Comparison of ENCODE assay signal across 21 cellular contexts in genomic region chr7:132469264-132469663, GRCh38.
"Had no signal": no experiment of that assay in that cellular context is flagged by ENCODE, and none has a peak within 500 bp of the region (broad histone marks: within the 10 kb centered on the region; RNA-seq: fewer than 3 reads in every experiment).

No MANE protein-coding gene starts in this region.

- H3K27me3 ChIP-seq: esophagus muscularis mucosa, gastrocnemius medialis, upper lobe of right lung had no signal

- ATAC-seq: activated T-cell treated with anti-CD3 and anti-CD28 coated beads, Interleukin-2, amount 50 U/mL, for 72 hours; gastrocnemius medialis; natural killer cell; stimulated activated naive B cell treated with anti-CD40 and anti-IgM and Interleukin-4, amounts not matched to agents 10 μg/mL and 1 μg/mL and 100 μg/mL, for 72 hours; upper lobe of right lung had no signal

- H3K27ac ChIP-seq: esophagus muscularis mucosa, gastrocnemius medialis, left ventricle myocardium inferior, upper lobe of right lung had no signal

- DNase-seq: activated CD4-positive, alpha-beta T cell treated with anti-CD3 and anti-CD28 coated beads for 4 hours; activated CD4-positive, alpha-beta T cell treated with anti-CD3 and anti-CD28 coated beads, Interleukin-2, amount 50 U/mL, for 48 hours; activated CD4-positive, CD25-positive, alpha-beta regulatory T cell; activated effector memory CD4-positive, alpha-beta T cell treated with Interleukin-2 at 50 U/mL for 16 hours; activated naive CD4-positive, alpha-beta T cell treated with anti-CD3 and anti-CD28 coated beads for 36 hours; activated naive CD8-positive, alpha-beta T cell treated with anti-CD3 and anti-CD28 coated beads, Interleukin-2, amount 10 ng/mL, durations not matched to agents 7 days and 5 days; activated T-cell treated with anti-CD3 and anti-CD28 coated beads, Interleukin-2, amount 50 U/mL, for 72 hours; amniotic stem cell; effector CD8-positive, alpha-beta T cell; gastrocnemius medialis; head of caudate nucleus; hypothalamus; left ventricle myocardium inferior; midbrain; natural killer cell; stimulated activated CD4-positive, alpha-beta T cell treated with anti-CD3 and anti-CD28 coated beads, Interleukin-2, amount 100 ng/mL, for 48 hours; stimulated activated CD8-positive, alpha-beta memory T cell treated with anti-CD3 and anti-CD28 coated beads, Interleukin-4, amount 100 ng/mL, for 48 hours; stimulated activated naive B cell treated with anti-CD40 and anti-IgM and Interleukin-4, amounts not matched to agents 10 μg/mL and 1 μg/mL and 100 μg/mL, for 72 hours; T1000; upper lobe of right lung had no signal

- H3K36me3 ChIP-seq: esophagus muscularis mucosa, gastrocnemius medialis, left ventricle myocardium inferior, upper lobe of right lung had no signal

- H3K4me3 ChIP-seq: esophagus muscularis mucosa, gastrocnemius medialis, left ventricle myocardium inferior, upper lobe of right lung had no signal

- H3K9me3 ChIP-seq: esophagus muscularis mucosa, gastrocnemius medialis, left ventricle myocardium inferior, upper lobe of right lung had no signal
